Comparison of ENCODE assay signal across 9 cellular contexts in the genomic region with DNA sequence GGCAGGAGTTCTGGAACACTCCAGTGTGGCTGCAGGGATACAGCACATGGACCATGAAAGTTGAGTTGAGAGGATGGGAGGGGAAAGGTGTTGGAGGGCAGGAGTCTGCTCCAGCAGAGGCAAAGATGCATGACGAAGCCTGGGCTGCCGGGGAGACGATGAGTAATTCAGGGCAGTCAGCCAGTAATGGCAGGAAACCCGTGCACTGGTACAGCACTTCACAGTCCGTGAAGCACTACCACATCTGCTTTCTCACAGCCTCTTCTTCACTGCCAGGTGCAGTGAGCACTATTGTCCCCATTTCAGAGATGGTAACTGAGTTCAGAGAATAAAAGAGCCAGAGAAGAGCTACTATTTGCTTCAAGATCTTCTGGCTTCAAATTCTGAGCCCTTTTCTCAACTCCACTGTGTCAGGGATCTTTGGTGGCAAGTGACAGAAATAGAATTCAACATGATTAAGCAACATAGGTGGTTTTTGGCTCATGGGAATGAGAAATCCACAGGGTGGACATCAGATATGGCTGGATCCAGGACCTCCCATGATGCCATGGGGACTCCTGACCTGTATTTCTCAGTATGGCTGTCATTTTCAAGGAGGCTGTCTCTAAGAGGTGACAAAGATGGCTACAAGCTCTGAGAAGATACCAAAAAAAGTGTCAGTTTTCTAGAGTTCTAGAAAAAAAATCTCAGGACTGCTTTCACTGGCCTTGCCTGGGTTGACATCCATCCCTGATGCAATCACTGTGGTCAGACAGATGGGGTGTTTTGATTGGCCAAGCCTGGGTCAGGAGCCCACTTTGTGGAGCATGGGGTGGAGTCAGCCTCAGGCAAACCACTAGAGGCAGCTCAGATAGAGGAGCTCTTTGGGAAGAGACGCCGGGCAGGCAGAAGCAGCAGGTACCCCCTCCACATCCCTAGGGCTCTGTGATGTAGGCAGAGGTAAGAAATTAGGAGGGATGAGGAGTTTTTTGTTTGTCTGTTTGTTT. TPM values are rescaled to one million over a fixed set of nuclear protein-coding genes. Genes with fewer than 3 reads are reported as not detected.
DNase-seq lines count a peak whose midpoint lies in the region; ATAC-seq, FAIRE-seq and TF ChIP-seq lines count a peak whose summit lies in the region.
"Had no signal": no experiment of that assay in that cellular context is flagged by ENCODE, and none has a peak within 500 bp of the region (broad histone marks: within the 10 kb centered on the region; RNA-seq: fewer than 3 reads in every experiment).

No MANE protein-coding gene starts in this region.

- H3K9ac ChIP-seq in K562 (ENCODE audit: insufficient read depth in 1 of 2, low read depth in 2 of 2, low read length in 2 of 2), result no peak overlapping the region

- H3K36me3 Mint-ChIP-seq in GM23338 (ENCODE audit: low read depth), result peaks cover 3% of the 10 kb centered on the region; the same call in 1 of the 3 replicates

- BruUV-seq in K562 (replicated peaks; lab: Mats Ljungman, UMichigan), result no TSS peak

- WGBS in K562 (ENCODE audit: insufficient coverage, low coverage, missing lambda C conversion rate), result 4% methylated on average over 7 of the region's 7 CpGs

- peaks cover 27% of the 10 kb centered on the region for H3K9me3 Mint-ChIP-seq in GM23338

- FAIRE-seq in K562 (lab: Jason Lieb, UNC) (peak; percentile 55), urothelium cell line (lab: Jason Lieb, UNC) (peak; percentile 75)

- H3K4me2 ChIP-seq in GM23338 (no peak overlapping the region), K562 (ENCODE audit: insufficient read depth, low read length) (no peak overlapping the region)

- POLR2A ChIA-PET in K562 (lab: Yijun Ruan, JAX), result interaction anchor here (0.6 to 1.8 kb wide), 4 partner anchors 8 to 778 kb away, joined by 3 to 7 read pairs (median 5); no protein-coding TSS in a partner anchor

- in situ Hi-C loops in K562 (cut with MboI), result no loop called here

- H3K9me3 ChIP-seq in KOPT-K1 (ENCODE audit: insufficient read depth, low read length, poor library complexity, severe bottlenecking) (peaks cover 16% of the 10 kb centered on the region), K562 (replicated peaks; ENCODE audit: control insufficient read depth, insufficient read depth, low read depth, low read length) (peaks cover 4% of the 10 kb centered on the region)

- no peak overlapping the region for H3K27ac ChIP-seq in GM23338 (ENCODE audit: low read depth)
- H3K27ac ChIP-seq in KOPT-K1 (ENCODE audit: low read depth, low read length, poor library complexity, severe bottlenecking), result peak overlapping the region; percentile 15
- H3K27ac ChIP-seq in K562 (ENCODE audit: extremely low read depth, low read depth, low read length), result no peak overlapping the region
- H3K27ac ChIP-seq: C4-2B had no signal

- ATAC-seq in GM23338 (peak; percentile 64), K562 (peak; percentile 92)

- H3K27me3 ChIP-seq in GM23338 (ENCODE audit: insufficient read depth) (no peaks in the 10 kb centered on the region), K562 (ENCODE audit: control insufficient read depth in 2 of 2, insufficient read depth in 2 of 2, low read length in 2 of 2) (no peaks in the 10 kb centered on the region; a peak in 1 of 5 replicates)

- intact Hi-C loops in K562 (cut with micrococcal nuclease), result no loop called here

- H3K4me1 ChIP-seq in GM23338 (ENCODE audit: insufficient read depth) (no peaks in the 10 kb centered on the region), K562 (replicated peaks in 1 of 2; ENCODE audit: control insufficient read depth in 2 of 2, insufficient read depth in 2 of 2, low read length in 2 of 2) (peaks cover 0 to 5% of the 10 kb centered on the region in 2 experiments; a peak in 4 of 5 replicates)

- TF ChIP-seq EP300 in K562 (IDR thresholded peaks at IDR 0.05; ENCODE audit: low read length), result no peak; the same call in 1 of the 2 replicates

- H2AFZ ChIP-seq in GM23338 (no peak overlapping the region), K562 (ENCODE audit: low read depth, low read length) (no peak overlapping the region)

- H3F3A ChIP-seq in GM23338 (replicated peaks; ENCODE audit: low read depth), result no peaks in the 10 kb centered on the region

- H4K20me1 ChIP-seq in GM23338 (replicated peaks; ENCODE audit: insufficient read depth) (no peaks in the 10 kb centered on the region), K562 (replicated peaks; ENCODE audit: control insufficient read depth, insufficient read depth, low read length) (no peaks in the 10 kb centered on the region)

- no peak overlapping the region for H3K4me3 Mint-ChIP-seq in GM23338

- no peak overlapping the region for H3K4me3 ChIP-seq in GM23338
- H3K4me3 ChIP-seq in K562, result peak overlapping the region; percentile 2; the same call in 1 of the 2 replicates

- TF ChIP-seq CTCF in GM23338 (conservative IDR thresholded peaks at IDR 0.05; ENCODE audit: low read depth in 2 of 2) (no peak), K562 (IDR thresholded peaks at IDR 0.05 in 2 of 3, conservative IDR thresholded peaks at IDR 0.05 in 1 of 3; ENCODE audit: insufficient read depth in 2 of 3, low read depth in 1 of 3, low read length in 3 of 3) (no peak)

- peak; percentile 9 for DNase-seq in NCI-H345 (lab: John Stamatoyannopoulos, UW)
- DNase-seq in NCI-H345 treated with DMSO at 0.1 percent for 48 hours (lab: John Stamatoyannopoulos, UW; ENCODE audit: unreplicated experiment), result no peak
- DNase-seq in GM23338 (ENCODE audit: low spot score), result peak; percentile 49
- peak; percentile 34 for DNase-seq in T1000 (lab: John Stamatoyannopoulos, UW)
- DNase-seq in K562 (ENCODE audit: extremely low read depth in 1 of 4, low spot score in 3 of 4), result peak; percentile 29 to 78 (median 42)
- DNase-seq in myocyte (ENCODE audit: low read depth), result peak; percentile 78
- DNase-seq in urothelium cell line (ENCODE audit: low spot score), result peak; percentile 75

- H3K36me3 ChIP-seq in GM23338 (ENCODE audit: insufficient read depth) (no peaks in the 10 kb centered on the region), KOPT-K1 (ENCODE audit: insufficient read depth, low read length) (no peaks in the 10 kb centered on the region), K562 (ENCODE audit: control insufficient read depth, insufficient read depth, low read length) (no peaks in the 10 kb centered on the region)

- H3K27ac Mint-ChIP-seq in GM23338, result no peak overlapping the region

- H3K27me3 Mint-ChIP-seq in GM23338 (ENCODE audit: insufficient read depth, low read depth, poor library complexity), result peaks cover 10% of the 10 kb centered on the region

- H3K79me2 ChIP-seq in GM23338 (replicated peaks; ENCODE audit: insufficient read depth) (no peaks in the 10 kb centered on the region), K562 (ENCODE audit: control insufficient read depth, insufficient read depth, low read length) (no peaks in the 10 kb centered on the region)

- no peaks in the 10 kb centered on the region for H3K9me2 ChIP-seq in GM23338 (ENCODE audit: insufficient read depth)

- TF ChIP-seq RAD21 in K562 (CRISPR knock-in tag; conservative IDR thresholded peaks at IDR 0.05 in 1 of 2, IDR thresholded peaks at IDR 0.05 in 1 of 2), result no peak

- no peak for TF ChIP-seq POLR2A in K562 (conservative IDR thresholded peaks at IDR 0.05)

- H3K4me1 Mint-ChIP-seq in GM23338, result no peaks in the 10 kb centered on the region

- no peaks in the 10 kb centered on the region for H3K9me1 ChIP-seq in K562 (ENCODE audit: control insufficient read depth, insufficient read depth, low read length)

- CTCF ChIA-PET in K562 (lab: Yijun Ruan, JAX; ENCODE audit: low intra/inter-chr PET ratio), result no interaction called here

TF ChIP-seq in GM23338, 12 proteins besides CTCF, POLR2A, EP300 and RAD21 (continues in another document):
- TF ChIP-seq NANOG (IDR thresholded peaks at IDR 0.05; ENCODE audit: borderline replicate concordance), result no peak
- no peak for TF ChIP-seq ZNF114 (CRISPR knock-in tag; IDR thresholded peaks at IDR 0.05)

TF ChIP-seq in K562, 482 proteins besides CTCF, POLR2A, EP300 and RAD21 (continues in another document):
- peak in 1 of 2 experiments; percentile 40; a peak in 1 of 4 replicates for TF ChIP-seq NRF1 (conservative IDR thresholded peaks at IDR 0.05 in 1 of 2, IDR thresholded peaks at IDR 0.05 in 1 of 2)
- TF ChIP-seq ZFP1 (CRISPR knock-in tag; IDR thresholded peaks at IDR 0.05), result no peak
- TF ChIP-seq CEBPB (tag; IDR thresholded peaks at IDR 0.05), result peak; percentile 77
- TF ChIP-seq MTF1 (CRISPR knock-in tag; IDR thresholded peaks at IDR 0.05; ENCODE audit: borderline replicate concordance), result no peak

RNA-seq across cellular contexts. Expression of a gene that starts 24.7 kb away (rescaled TPM):
- total RNA-seq in GM23338 (2014; rRNA removed; shearing (Covaris generic)), result 2.6 TPM in 2 replicates
- polyA plus RNA-seq in GM23338 (2016; fragmentation: Nextera tagmentation; extraction: Ambion mirVana), result 0.42 and 0.83 TPM in 2 replicates
- 1.4 and 2.4 TPM in 2 replicates for total RNA-seq in K562 (2011; cell fraction: chromatin; rRNA removed; ENCODE audit: low replicate concordance)
- 2.1 and 2.3 TPM in 2 replicates for total RNA-seq in K562 (2011; cell fraction: nucleolus; rRNA removed)
- total RNA-seq in K562 (2011; cell fraction: nucleoplasm; rRNA removed), result 1.6 and 2.1 TPM in 2 replicates
- total RNA-seq in K562 (2014; rRNA removed), result 0.14 and 0.33 TPM in 2 replicates
- 0.22 TPM in 2 replicates for total RNA-seq in K562 (2014; rRNA removed; fragmentation: Illumina TruSeq; extraction: Trizol)
- total RNA-seq in K562 (2015; rRNA removed; fragmentation: Illumina TruSeq; extraction: Trizol), result 0.11 and 0.19 TPM in 2 replicates
- 0.29 and 0.51 TPM in 2 replicates for total RNA-seq in K562 (2021)
- 0.21 and 0.46 TPM in 2 replicates for polyA plus RNA-seq in K562 (2011; rRNA removed)
- polyA plus RNA-seq in K562 (2011; cell fraction: cytosol; rRNA removed), result 0.15 and 0.58 TPM in 2 replicates
- polyA plus RNA-seq in K562 (2011; cell fraction: nucleus; rRNA removed), result 0.27 and 0.67 TPM in 2 replicates
- 0.42 and 3.6 TPM in 2 replicates for polyA plus RNA-seq in K562 (2012)
- polyA plus RNA-seq in K562 (2014; fragmentation: Illumina TruSeq; extraction: Trizol), result 0.34 and 0.46 TPM in 2 replicates
- under 1 TPM in 1 of 2 experiments, not detected in 1; 0.04 TPM for polyA plus RNA-seq in K562 (2014; fragmentation: Nextera tagmentation; extraction: Ambion mirVana)
- 0.15 and 0.62 TPM in 2 replicates for polyA plus RNA-seq in K562 (2014; rRNA removed)
- 0.63 and 0.74 TPM in 2 replicates for polyA minus RNA-seq in K562 (2011; rRNA and poly(A)+ RNA removed)
- 0.38 TPM in 1 of 2 replicates, not detected in the other for polyA minus RNA-seq in K562 (2011; cell fraction: cytosol; rRNA and poly(A)+ RNA removed)
- 0.44 and 0.94 TPM in 2 replicates for polyA minus RNA-seq in K562 (2011; cell fraction: nucleus; rRNA and poly(A)+ RNA removed)
- 2.0 and 3.2 TPM in 2 replicates for total RNA-seq in myocyte
- 0.90 TPM for polyA plus RNA-seq in myocyte (2012)
